In genomic region chr5:115396698-115397097, GRCh38 we compare ENCODE assay signal across 26 cellular contexts.
DNase-seq lines count a peak whose midpoint lies in the region; ATAC-seq and TF ChIP-seq lines count a peak whose summit lies in the region.
"Had no signal": no experiment of that assay in that cellular context is flagged by ENCODE, and none has a peak within 500 bp of the region (broad histone marks: within the 10 kb centered on the region; RNA-seq: fewer than 3 reads in every experiment).

No MANE protein-coding gene starts in this region.

- TF ChIP-seq POLR2A in heart left ventricle (IDR thresholded peaks at IDR 0.05), result no peak
- no peak for TF ChIP-seq POLR2A in uterus (IDR thresholded peaks at IDR 0.05)

- no peak overlapping the region for H3K27ac Mint-ChIP-seq in mesothelial cell of epicardium
- H3K27ac Mint-ChIP-seq: CD4-positive, alpha-beta T cell had no signal

- H3K4me3 Mint-ChIP-seq in mesothelial cell of epicardium, result no peak overlapping the region
- H3K4me3 Mint-ChIP-seq: CD4-positive, alpha-beta T cell had no signal

- H3K9me3 Mint-ChIP-seq in mesothelial cell of epicardium, result peaks cover 11% of the 10 kb centered on the region
- H3K9me3 Mint-ChIP-seq: CD4-positive, alpha-beta T cell had no signal

- no peak overlapping the region for H3K4me3 ChIP-seq in fibroblast of pulmonary artery (replicated peaks; ENCODE audit: low read depth, low read length)
- H3K4me3 ChIP-seq in heart left ventricle, result no peak overlapping the region
- no peak overlapping the region for H3K4me3 ChIP-seq in uterus
- H3K4me3 ChIP-seq: BLaER1, K562, SJCRH30 had no signal

- TF ChIP-seq CTCF in fibroblast of pulmonary artery (IDR thresholded peaks at IDR 0.05; ENCODE audit: low read length, missing control alignments) (no peak), heart left ventricle (IDR thresholded peaks at IDR 0.05) (no peak), uterus (IDR thresholded peaks at IDR 0.05) (no peak), mesothelial cell of epicardium (IDR thresholded peaks at IDR 0.05; ENCODE audit: unreplicated experiment) (no peak)

- H3K27ac ChIP-seq in heart left ventricle (no peak overlapping the region), uterus (peak overlapping the region in 1 of 2 donors; percentile 21)
- H3K27ac ChIP-seq: BLaER1, SJCRH30 had no signal

- no peaks in the 10 kb centered on the region for H3K27me3 Mint-ChIP-seq in mesothelial cell of epicardium (ENCODE audit: low read depth)

- ATAC-seq in heart left ventricle (no peak), GM19452 (IDR thresholded peaks at IDR 0.05; ENCODE audit: unreplicated experiment) (no peak)
- ATAC-seq: HepG2, K562, PC-3, Right ventricle myocardium inferior had no signal

- no peaks in the 10 kb centered on the region for H3K36me3 Mint-ChIP-seq in mesothelial cell of epicardium

- no peaks in the 10 kb centered on the region for H3K27me3 ChIP-seq in heart left ventricle
- no peaks in the 10 kb centered on the region for H3K27me3 ChIP-seq in uterus
- H3K27me3 ChIP-seq: BLaER1, SJCRH30 had no signal

- H3K9me3 ChIP-seq in heart left ventricle (no peaks in the 10 kb centered on the region), uterus (no peaks in the 10 kb centered on the region)
- H3K9me3 ChIP-seq: SJCRH30 had no signal

- H3K4me1 Mint-ChIP-seq in mesothelial cell of epicardium, result no peaks in the 10 kb centered on the region

- H3K36me3 ChIP-seq in heart left ventricle (no peaks in the 10 kb centered on the region), uterus (no peaks in the 10 kb centered on the region)
- H3K36me3 ChIP-seq: BLaER1, SJCRH30 had no signal

- intact Hi-C loops in heart left ventricle (cut with DNase I), result no loop called here
- intact Hi-C loops in uterus (cut with DNase I; ENCODE audit: low total_unique reads), result no loop called here

- DNase-seq in A172 (ENCODE audit: low spot score), result peak; percentile 56
- DNase-seq in M059J (ENCODE audit: low read depth), result peak; percentile 80
- DNase-seq in astrocyte of the hippocampus (ENCODE audit: low read depth, low spot score), result peak; percentile 63
- DNase-seq in fibroblast of pulmonary artery (ENCODE audit: low read depth), result peak; percentile 38
- no peak for DNase-seq in heart left ventricle
- no peak for DNase-seq in uterus
- DNase-seq in mesothelial cell of epicardium (ENCODE audit: low spot score in 2 of 2, unreplicated experiment in 2 of 2), result no peak
- DNase-seq: 8988T; CD4-positive, alpha-beta T cell; DMS53; GF-D8; Kasumi-1; MV-4-11; NCI-H1105 treated with DMSO at 0.1 percent for 48 hours; NCI-H146; NCI-H1930; NCI-H446 treated with DMSO at 0.1 percent for 48 hours; NCI-H526; NK-92 treated with Interleukin-12 subunit alpha and Interleukin-12 subunit beta, amount 100 ng/mL, for 24 hours; PC-3; SJCRH30 had no signal

- H3K4me1 ChIP-seq in heart left ventricle (peaks cover 0 to 10% (median 0%) of the 10 kb centered on the region in 12 donors), uterus (no peaks in the 10 kb centered on the region)
- H3K4me1 ChIP-seq: BLaER1, SJCRH30 had no signal

- 84 to 94% (median 85%) methylated on average over 1 of the region's 1 CpG for whole genome bisulfite sequencing in heart left ventricle, 4 donors

Comparison
In these comparisons a context has a peak if more than half of its experiments do, and no peak if none do; other contexts are left out.
1. DNase-seq: peak in A172 (single experiment), M059J (single experiment), astrocyte of the hippocampus (single experiment) and fibroblast of pulmonary artery (single experiment); none in heart left ventricle (0 of 5), uterus (0 of 2) and mesothelial cell of epicardium (0 of 2).